ENCODE assay signal across 11 cellular contexts in genomic region chr10:75788394-75789205, GRCh38.
DNase-seq lines count a peak whose midpoint lies in the region; ATAC-seq and TF ChIP-seq lines count a peak whose summit lies in the region.
"Had no signal": no experiment of that assay in that cellular context is flagged by ENCODE, and none has a peak within 500 bp of the region (broad histone marks: within the 10 kb centered on the region; RNA-seq: fewer than 3 reads in every experiment).

No MANE protein-coding gene starts in this region.

- WGBS in adrenal gland, 4 donors: 41 to 62% (median 48%) methylated on average over 4 of the region's 4 CpGs

- peaks cover 7% of the 10 kb centered on the region for H3K27me3 Mint-ChIP-seq in neural progenitor cell (ENCODE audit: insufficient read depth, low read depth)
- H3K27me3 Mint-ChIP-seq: activated CD8-positive, alpha-beta memory T cell treated with anti-CD3 and anti-CD28 coated beads, Interleukin-2, amount 10 ng/mL, durations not matched to agents 7 days and 5 days had no signal

- no peak for ATAC-seq in HG03521 (IDR thresholded peaks at IDR 0.05; ENCODE audit: unreplicated experiment)
- ATAC-seq: activated CD8-positive, alpha-beta memory T cell treated with anti-CD3 and anti-CD28 coated beads, Interleukin-2, amount 10 ng/mL, durations not matched to agents 7 days and 5 days; natural killer cell had no signal

- H3K36me3 Mint-ChIP-seq in neural progenitor cell: no peaks in the 10 kb centered on the region
- H3K36me3 Mint-ChIP-seq: activated CD8-positive, alpha-beta memory T cell treated with anti-CD3 and anti-CD28 coated beads, Interleukin-2, amount 10 ng/mL, durations not matched to agents 7 days and 5 days; natural killer cell had no signal

- no peak for TF ChIP-seq POLR2A in adrenal gland (IDR thresholded peaks at IDR 0.05)

- H3K27me3 ChIP-seq in adrenal gland: no peaks in the 10 kb centered on the region
- H3K27me3 ChIP-seq in neural progenitor cell: no peaks in the 10 kb centered on the region

- in situ Hi-C loops in ACHN (cut with HindIII; ENCODE audit: low pct_ligation_motif_present, low pct_unique_long_range_greater_than_20kb, low sequenced_read_pairs): no loop called here

- H3F3A ChIP-seq in neural progenitor cell (ENCODE audit: low read depth): no peaks in the 10 kb centered on the region

- H4K20me1 ChIP-seq in neural progenitor cell (ENCODE audit: low read depth): no peaks in the 10 kb centered on the region

- H2AFZ ChIP-seq in neural progenitor cell (replicated peaks): peak overlapping the region; percentile 79

- peaks cover 11 to 14% of the 10 kb centered on the region in 2 donors for H3K4me1 ChIP-seq in adrenal gland (replicated peaks in 1 of 2)
- peaks cover 10% of the 10 kb centered on the region for H3K4me1 ChIP-seq in neural progenitor cell

- H3K36me3 ChIP-seq in adrenal gland (replicated peaks in 1 of 2) (no peaks in the 10 kb centered on the region), neural progenitor cell (no peaks in the 10 kb centered on the region)

- H3K9me3 ChIP-seq in adrenal gland (replicated peaks in 1 of 3) (no peaks in the 10 kb centered on the region), neural progenitor cell (ENCODE audit: low read depth) (no peaks in the 10 kb centered on the region)

- H3K4me2 ChIP-seq in neural progenitor cell: no peak overlapping the region

- no peaks in the 10 kb centered on the region for H3K9me3 Mint-ChIP-seq in neural progenitor cell
- H3K9me3 Mint-ChIP-seq: natural killer cell had no signal

- CTCF ChIA-PET in GM10248 (lab: Yijun Ruan, JAX): interaction anchor here (1.5 kb wide), 1 partner anchor 14 kb away, joined by 4 read pairs; no protein-coding TSS in a partner anchor

- intact Hi-C loops in adrenal gland (cut with DNase I): no loop called here

- POLR2A ChIA-PET in GM10248 (lab: Yijun Ruan, JAX): no interaction called here

- DNase-seq in ACHN: peak; percentile 61
- DNase-seq in adrenal gland: peak in 2 of 7 donors; percentile 49 to 60
- DNase-seq in globus pallidus (ENCODE audit: low spot score): peak; percentile 84
- DNase-seq in neural progenitor cell (ENCODE audit: low spot score): no peak
- DNase-seq in GM10248 (ENCODE audit: extremely low spot score): no peak
- DNase-seq in activated naive CD4-positive, alpha-beta T cell (lab: John Stamatoyannopoulos, UW): no peak
- DNase-seq in NCI-H2107 treated with DMSO at 0.1 percent for 48 hours (lab: John Stamatoyannopoulos, UW; ENCODE audit: unreplicated experiment): no peak
- DNase-seq: activated CD8-positive, alpha-beta memory T cell treated with anti-CD3 and anti-CD28 coated beads, Interleukin-2, amount 10 ng/mL, durations not matched to agents 7 days and 5 days; natural killer cell; NCI-H2029 had no signal

- H3K4me1 Mint-ChIP-seq in neural progenitor cell: peaks cover 13% of the 10 kb centered on the region
- H3K4me1 Mint-ChIP-seq: activated CD8-positive, alpha-beta memory T cell treated with anti-CD3 and anti-CD28 coated beads, Interleukin-2, amount 10 ng/mL, durations not matched to agents 7 days and 5 days; natural killer cell had no signal

- TF ChIP-seq CTCF in adrenal gland (IDR thresholded peaks at IDR 0.05) (no peak), neural progenitor cell (IDR thresholded peaks at IDR 0.05) (no peak), GM10248 (IDR thresholded peaks at IDR 0.05; ENCODE audit: control extremely low read depth, extremely low read depth, low read depth, missing control alignments) (no peak)

- no peak overlapping the region for H3K27ac Mint-ChIP-seq in neural progenitor cell
- H3K27ac Mint-ChIP-seq: activated CD8-positive, alpha-beta memory T cell treated with anti-CD3 and anti-CD28 coated beads, Interleukin-2, amount 10 ng/mL, durations not matched to agents 7 days and 5 days; natural killer cell had no signal

- H3K79me2 ChIP-seq in neural progenitor cell (ENCODE audit: low read depth): no peaks in the 10 kb centered on the region

- H3K9ac ChIP-seq in neural progenitor cell: no peak overlapping the region

- no peak overlapping the region for H3K4me3 Mint-ChIP-seq in neural progenitor cell
- H3K4me3 Mint-ChIP-seq: activated CD8-positive, alpha-beta memory T cell treated with anti-CD3 and anti-CD28 coated beads, Interleukin-2, amount 10 ng/mL, durations not matched to agents 7 days and 5 days; natural killer cell had no signal

- H3K27ac ChIP-seq in adrenal gland: peak overlapping the region in 3 of 5 donors; percentile 10 to 27 (median 13)
- no peak overlapping the region for H3K27ac ChIP-seq in neural progenitor cell

- H3K4me3 ChIP-seq in adrenal gland (no peak overlapping the region), neural progenitor cell (no peak overlapping the region)

Comparison
In these comparisons a context has a peak if more than half of its experiments do, and no peak if none do; other contexts are left out.
1. DNase-seq: peak in ACHN (single experiment) and globus pallidus (single experiment); none in neural progenitor cell (single experiment), GM10248 (single experiment), activated naive CD4-positive, alpha-beta T cell (0 of 4) and NCI-H2107 treated with DMSO at 0.1 percent for 48 hours (single experiment).